11 cellular contexts compared by ENCODE assay signal in the genomic region with DNA sequence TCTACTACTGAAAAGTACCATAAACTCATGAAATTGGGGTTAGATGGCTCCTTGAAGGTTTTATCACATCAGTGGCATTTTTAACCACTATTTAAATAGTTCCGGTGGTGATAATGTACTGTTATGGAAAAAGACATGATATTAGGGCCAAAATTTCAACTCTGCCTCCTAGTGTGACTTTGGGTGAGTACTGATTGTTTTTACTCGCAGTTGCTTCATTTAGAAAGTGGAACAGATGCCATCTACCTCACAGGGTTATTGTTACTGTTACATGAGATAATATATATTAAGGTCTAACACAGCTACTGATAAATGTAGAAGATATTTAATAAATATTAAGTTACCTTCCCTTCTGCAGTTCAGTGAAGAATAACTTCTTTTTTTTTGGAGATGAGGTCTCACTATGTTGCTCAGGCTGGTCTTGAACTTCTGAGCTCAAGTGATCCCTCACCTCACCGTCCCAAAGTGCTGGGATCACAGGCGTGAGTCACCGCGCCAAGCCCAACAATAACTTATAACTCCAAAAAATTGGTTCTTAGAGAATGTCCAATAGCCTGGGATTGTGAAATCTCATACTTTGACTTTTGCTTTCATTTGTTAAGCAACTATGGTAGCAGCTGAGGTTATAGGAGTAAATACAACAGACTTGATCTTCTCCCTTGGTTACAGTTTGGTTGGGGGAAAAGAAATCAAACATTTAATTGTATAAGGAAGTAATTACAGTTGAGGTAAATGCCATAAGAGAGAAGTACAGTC. TPM values are rescaled to one million over a fixed set of nuclear protein-coding genes. Genes with fewer than 3 reads are reported as not detected.
A peak's percentile ranks its signal among the peaks of the same experiment; 100 is the strongest.
DNase-seq lines count a peak whose midpoint lies in the region; ATAC-seq and TF ChIP-seq lines count a peak whose summit lies in the region.
"Had no signal": no experiment of that assay in that cellular context is flagged by ENCODE, and none has a peak within 500 bp of the region (broad histone marks: within the 10 kb centered on the region; RNA-seq: fewer than 3 reads in every experiment).

No MANE protein-coding gene starts in this region.

- H2AFZ ChIP-seq in MM.1S (ENCODE audit: low read length) (no peak overlapping the region), osteoblast (ENCODE audit: low read length) (no peak overlapping the region)

- TF ChIP-seq POLR2A in esophagus squamous epithelium (IDR thresholded peaks at IDR 0.05): no peak

- no peak overlapping the region for H3K4me3 ChIP-seq in CD8-positive, alpha-beta T cell (ENCODE audit: low read depth, low read length)
- no peak overlapping the region for H3K4me3 ChIP-seq in MM.1S (ENCODE audit: low read length)
- H3K4me3 ChIP-seq in esophagus squamous epithelium: no peak overlapping the region
- no peak overlapping the region for H3K4me3 ChIP-seq in osteoblast (ENCODE audit: insufficient read depth, low read length)

- no peaks in the 10 kb centered on the region for H3K9me3 ChIP-seq in CD8-positive, alpha-beta T cell (ENCODE audit: low read length)
- H3K9me3 ChIP-seq in MM.1S (replicated peaks; ENCODE audit: insufficient read depth, low read length): no peaks in the 10 kb centered on the region
- H3K9me3 ChIP-seq in esophagus squamous epithelium: no peaks in the 10 kb centered on the region
- no peaks in the 10 kb centered on the region for H3K9me3 ChIP-seq in osteoblast (ENCODE audit: low read depth, low read length)

- no peak for TF ChIP-seq CTCF in CD8-positive, alpha-beta T cell (IDR thresholded peaks at IDR 0.05)
- TF ChIP-seq CTCF in MM.1S (IDR thresholded peaks at IDR 0.05; ENCODE audit: low read length): no peak
- TF ChIP-seq CTCF in esophagus squamous epithelium (IDR thresholded peaks at IDR 0.05): no peak
- TF ChIP-seq CTCF in osteoblast (IDR thresholded peaks at IDR 0.05; ENCODE audit: extremely low read depth, low read depth, low read length): no peak

- no peaks in the 10 kb centered on the region for H3K9me3 Mint-ChIP-seq in CD8-positive, alpha-beta T cell

- no peaks in the 10 kb centered on the region for H3K9me2 ChIP-seq in MM.1S (replicated peaks; ENCODE audit: insufficient read depth, low read length)

- peaks cover 87% of the 10 kb centered on the region for H3K79me2 ChIP-seq in MM.1S (ENCODE audit: low read length)
- peaks cover 89% of the 10 kb centered on the region for H3K79me2 ChIP-seq in osteoblast (ENCODE audit: insufficient read depth, low read length)

- 60 to 77% methylated on average over 6 of the region's 6 CpGs for WGBS in esophagus squamous epithelium, 2 donors

- no peaks in the 10 kb centered on the region for H3F3A ChIP-seq in MM.1S (ENCODE audit: insufficient read depth, low read length)

- H3K36me3 ChIP-seq in CD8-positive, alpha-beta T cell (ENCODE audit: insufficient read depth, low read length): no peaks in the 10 kb centered on the region
- no peaks in the 10 kb centered on the region for H3K36me3 ChIP-seq in MM.1S (replicated peaks; ENCODE audit: insufficient read depth, low read length)
- no peaks in the 10 kb centered on the region for H3K36me3 ChIP-seq in esophagus squamous epithelium
- no peaks in the 10 kb centered on the region for H3K36me3 ChIP-seq in osteoblast (ENCODE audit: insufficient read depth, low read length)

- peak overlapping the region; percentile 18 for H3K27ac Mint-ChIP-seq in CD8-positive, alpha-beta T cell

- no peak for DNase-seq in CD8-positive, alpha-beta T cell
- DNase-seq in MM.1S: no peak
- DNase-seq in esophagus squamous epithelium (lab: John Stamatoyannopoulos, UW): no peak
- no peak for DNase-seq in osteoblast (ENCODE audit: insufficient read length, low spot score, missing footprints)
- DNase-seq in COLO668 (lab: John Stamatoyannopoulos, UW; ENCODE audit: unreplicated experiment): no peak
- DNase-seq: amygdala had no signal

- POLR2A ChIA-PET in CD8-positive, alpha-beta T cell (lab: Charles Lee): no interaction called here

- H3K4me3 Mint-ChIP-seq in CD8-positive, alpha-beta T cell: no peak overlapping the region
- H3K4me3 Mint-ChIP-seq: mesothelial cell of epicardium had no signal

- CTCF ChIA-PET in CD8-positive, alpha-beta T cell (lab: Charles Lee): interaction anchor here (0.7 to 1.6 kb wide), 2 partner anchors 19 to 90 kb away, joined by 3 to 4 read pairs; no protein-coding TSS in a partner anchor

- intact Hi-C loops in CD8-positive, alpha-beta T cell (cut with DNase I, micrococcal nuclease): no loop called here
- intact Hi-C loops in esophagus squamous epithelium (cut with DNase I): no loop called here

- no peak for ATAC-seq in CD8-positive, alpha-beta T cell
- ATAC-seq in HG03045 (IDR thresholded peaks at IDR 0.05; ENCODE audit: unreplicated experiment) (no peak), GM21367 (IDR thresholded peaks at IDR 0.05; ENCODE audit: unreplicated experiment) (no peak), HG03439 (IDR thresholded peaks at IDR 0.05; ENCODE audit: unreplicated experiment) (no peak)
- ATAC-seq: Panc1 had no signal

- peaks cover 65% of the 10 kb centered on the region for H3K4me1 Mint-ChIP-seq in CD8-positive, alpha-beta T cell (ENCODE audit: low read depth)

- no peaks in the 10 kb centered on the region for H3K27me3 Mint-ChIP-seq in CD8-positive, alpha-beta T cell (ENCODE audit: low read depth)

- peaks cover 2% of the 10 kb centered on the region for H3K36me3 Mint-ChIP-seq in CD8-positive, alpha-beta T cell

- no peaks in the 10 kb centered on the region for H3K27me3 ChIP-seq in CD8-positive, alpha-beta T cell (ENCODE audit: insufficient read depth, low read length)
- H3K27me3 ChIP-seq in MM.1S (replicated peaks; ENCODE audit: insufficient read depth, low read length) (no peaks in the 10 kb centered on the region), esophagus squamous epithelium (no peaks in the 10 kb centered on the region), osteoblast (ENCODE audit: insufficient read depth, low read length) (no peaks in the 10 kb centered on the region)

- no peaks in the 10 kb centered on the region for H4K20me1 ChIP-seq in MM.1S (ENCODE audit: insufficient read depth, low read length)
- peaks cover 30% of the 10 kb centered on the region for H4K20me1 ChIP-seq in osteoblast (ENCODE audit: insufficient read depth, low read length)

- H3K9ac ChIP-seq in MM.1S (ENCODE audit: low read length): no peak overlapping the region

- no peak overlapping the region for H3K27ac ChIP-seq in CD8-positive, alpha-beta T cell (ENCODE audit: low read depth, low read length)
- H3K27ac ChIP-seq in MM.1S (ENCODE audit: low read length) (peak overlapping the region; percentile 4; the same call in 1 of the 2 replicates), esophagus squamous epithelium (peak overlapping the region; percentile 31 to 49 (median 43)), osteoblast (ENCODE audit: low read depth, low read length) (peak overlapping the region; percentile 50)

- peaks cover 25% of the 10 kb centered on the region for H3K4me1 ChIP-seq in CD8-positive, alpha-beta T cell (ENCODE audit: insufficient read depth, low read length)
- no peaks in the 10 kb centered on the region for H3K4me1 ChIP-seq in MM.1S (ENCODE audit: low read length)
- peaks cover 13 to 60% (median 30%) of the 10 kb centered on the region in 3 donors for H3K4me1 ChIP-seq in esophagus squamous epithelium
- peaks cover 25% of the 10 kb centered on the region for H3K4me1 ChIP-seq in osteoblast (ENCODE audit: insufficient read depth, low read length)

- H3K4me2 ChIP-seq in MM.1S (ENCODE audit: low read depth, low read length) (no peak overlapping the region), osteoblast (ENCODE audit: insufficient read depth, low read length) (peak overlapping the region; percentile 9)

RNA-seq across cellular contexts. Expression of a gene that starts 48.3 kb away (rescaled TPM):
- total RNA-seq in CD8-positive, alpha-beta T cell: 10 to 100 TPM; 20.3 to 24.9 TPM
- total RNA-seq in esophagus squamous epithelium (10 to 100 TPM; 16.9 to 47.5 (median 24.3) TPM), osteoblast (48.3 and 55.4 TPM in 2 replicates)
